Comparison of ENCODE assay signal across 8 cellular contexts in the genomic region with DNA sequence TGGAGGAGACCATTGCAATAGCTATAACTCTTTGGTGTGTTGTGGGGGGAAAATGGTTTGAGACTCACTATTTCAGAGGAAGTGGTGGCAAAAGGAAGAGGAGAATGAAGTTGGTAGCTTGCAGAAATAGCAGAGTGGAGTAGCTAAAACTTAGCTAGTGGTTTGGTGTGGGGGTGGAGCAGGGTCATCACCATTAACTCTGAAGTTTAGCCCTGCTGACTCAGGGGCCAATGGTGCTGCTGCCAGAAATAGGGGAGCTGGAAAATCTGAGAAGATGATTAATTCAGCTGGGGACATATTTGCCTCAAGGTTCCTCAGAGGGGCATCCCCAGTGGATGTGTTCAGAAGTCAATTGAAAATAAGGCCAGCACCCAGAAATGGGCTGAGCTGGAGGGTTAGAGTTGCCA.
DNase-seq lines count a peak whose midpoint lies in the region; ATAC-seq and TF ChIP-seq lines count a peak whose summit lies in the region.

No MANE protein-coding gene starts in this region.

- no peak overlapping the region for H3K9ac ChIP-seq in mammary epithelial cell (ENCODE audit: insufficient read depth, low read length)
- H3K9ac ChIP-seq in Karpas-422 (ENCODE audit: low read length): no peak overlapping the region

- peaks cover 33% of the 10 kb centered on the region for H3K4me1 ChIP-seq in mammary epithelial cell (ENCODE audit: insufficient read depth, low read length)
- H3K4me1 ChIP-seq in Karpas-422 (ENCODE audit: low read length): peaks cover 4% of the 10 kb centered on the region; the same call in 1 of the 2 replicates
- peaks cover 0 to 17% (median 2%) of the 10 kb centered on the region in 4 donors for H3K4me1 ChIP-seq in stomach

- H3K4me3 ChIP-seq in mammary epithelial cell (replicated peaks in 1 of 3; ENCODE audit: insufficient read depth in 1 of 3, low read depth in 2 of 3, low read length in 3 of 3) (no peak overlapping the region), Karpas-422 (ENCODE audit: low read length) (no peak overlapping the region), stomach (no peak overlapping the region)

- CTCF ChIA-PET in mammary epithelial cell (lab: Charles Lee; ENCODE audit: low non-redundant PET): interaction anchor here (0.5 kb wide), 1 partner anchor 856 kb away, joined by 3 read pairs; no protein-coding TSS in a partner anchor

- TF ChIP-seq POLR2A in stomach (IDR thresholded peaks at IDR 0.05): no peak

- H3K4me1 Mint-ChIP-seq in T-helper 17 cell: peaks cover 74% of the 10 kb centered on the region

- intact Hi-C loops in mammary epithelial cell (cut with micrococcal nuclease) (loop anchor here (5.0 kb wide), 2 partner anchors 64 to 91 kb away; a partner anchor contains a TSS), stomach (cut with DNase I; ENCODE audit: low total_unique reads) (no loop called here)

- H3K27me3 ChIP-seq in mammary epithelial cell (ENCODE audit: insufficient read depth, low read length) (no peaks in the 10 kb centered on the region), Karpas-422 (ENCODE audit: low read length) (no peaks in the 10 kb centered on the region), stomach (no peaks in the 10 kb centered on the region)

- H3K9me3 ChIP-seq in T-helper 17 cell (ENCODE audit: control insufficient read depth, low read length, poor library complexity, severe bottlenecking) (no peaks in the 10 kb centered on the region), mammary epithelial cell (replicated peaks; ENCODE audit: insufficient read depth, low read length) (no peaks in the 10 kb centered on the region), Karpas-422 (ENCODE audit: low read length) (no peaks in the 10 kb centered on the region), stomach (no peaks in the 10 kb centered on the region)

- no TSS peak for BruUV-seq in mammary epithelial cell (replicated peaks; lab: Mats Ljungman, UMichigan)

- H3K27ac Mint-ChIP-seq in T-helper 17 cell: peak overlapping the region; percentile 6

- H2AFZ ChIP-seq in mammary epithelial cell (ENCODE audit: low read depth, low read length) (peak overlapping the region; percentile 33), Karpas-422 (ENCODE audit: low read length) (no peak overlapping the region)

- no peaks in the 10 kb centered on the region for H3K36me3 ChIP-seq in mammary epithelial cell (ENCODE audit: insufficient read depth, low read length)
- no peaks in the 10 kb centered on the region for H3K36me3 ChIP-seq in Karpas-422 (ENCODE audit: insufficient read depth, low read length)
- H3K36me3 ChIP-seq in stomach: no peaks in the 10 kb centered on the region

- H3K27ac ChIP-seq in mammary epithelial cell (ENCODE audit: insufficient read depth, low read depth, low read length) (peak overlapping the region; percentile 72), Karpas-422 (ENCODE audit: low read length) (no peak overlapping the region), stomach (peak overlapping the region in 1 of 5 donors; percentile 21)

- H3K4me3 Mint-ChIP-seq in T-helper 17 cell: peak overlapping the region; percentile 63

- in situ Hi-C loops in mammary epithelial cell (cut with MboI; ENCODE audit: low sequenced_read_pairs in 2 of 2): no loop called here

- H3K27me3 Mint-ChIP-seq in T-helper 17 cell: no peaks in the 10 kb centered on the region

- TF ChIP-seq CTCF in mammary epithelial cell (conservative IDR thresholded peaks at IDR 0.05 in 1 of 2, IDR thresholded peaks at IDR 0.05 in 1 of 2; ENCODE audit: extremely low read depth in 1 of 2, insufficient read depth in 1 of 2, low read depth in 1 of 2, low read length in 2 of 2) (no peak), stomach (IDR thresholded peaks at IDR 0.05) (no peak)

- DNase-seq in T-helper 17 cell (no peak), mammary epithelial cell (peak; percentile 73), NCI-H526 (lab: John Stamatoyannopoulos, UW) (no peak), midbrain (lab: John Stamatoyannopoulos, UW) (no peak), Karpas-422 (no peak), stomach (no peak)
- DNase-seq in stimulated activated CD4-positive, alpha-beta T cell treated with anti-CD3 and anti-CD28 coated beads, TNF-alpha, amount 100 ng/mL, for 48 hours (ENCODE audit: low read depth in 3 of 3): peak; percentile 45 to 67 (median 63)

- peaks cover 4% of the 10 kb centered on the region for H3K36me3 Mint-ChIP-seq in T-helper 17 cell (ENCODE audit: low read depth)

- H4K20me1 ChIP-seq in mammary epithelial cell (ENCODE audit: insufficient read depth, low read length) (no peaks in the 10 kb centered on the region), Karpas-422 (ENCODE audit: insufficient read depth, low read depth, low read length) (peaks cover 32% of the 10 kb centered on the region; the same call in 1 of the 2 replicates)

- no peaks in the 10 kb centered on the region for H3K9me2 ChIP-seq in Karpas-422 (replicated peaks; ENCODE audit: insufficient read depth, low read length)

- no peak for TF ChIP-seq EP300 in stomach (IDR thresholded peaks at IDR 0.05)

- H3K79me2 ChIP-seq in mammary epithelial cell (ENCODE audit: insufficient read depth, low read length) (no peaks in the 10 kb centered on the region), Karpas-422 (ENCODE audit: low read length) (no peaks in the 10 kb centered on the region; the same call in 1 of the 2 replicates)

- dilution Hi-C loops in mammary epithelial cell (cut with HindIII; ENCODE audit: low sequenced_read_pairs): no loop called here

- ATAC-seq in GM21447 (IDR thresholded peaks at IDR 0.05; ENCODE audit: unreplicated experiment): peak; percentile 34
- ATAC-seq in T-helper 17 cell: peak; percentile 24

- H3K4me2 ChIP-seq in mammary epithelial cell (ENCODE audit: insufficient read depth, low read depth, low read length) (peak overlapping the region; percentile 67), Karpas-422 (ENCODE audit: low read depth, low read length, poor library complexity, severe bottlenecking) (no peak overlapping the region)

Comparison
In these comparisons a context has a peak if more than half of its experiments do, and no peak if none do; other contexts are left out.
1. DNase-seq: peak in mammary epithelial cell (single experiment) and stimulated activated CD4-positive, alpha-beta T cell treated with anti-CD3 and anti-CD28 coated beads, TNF-alpha, amount 100 ng/mL, for 48 hours (3 of 3); none in T-helper 17 cell (0 of 3), NCI-H526 (0 of 2), midbrain (single experiment), Karpas-422 (single experiment) and stomach (single experiment).